In genomic region chr12:53268637-53269562, GRCh38 we compare ENCODE assay signal across 8 cellular contexts. TPM values are rescaled to one million over a fixed set of nuclear protein-coding genes. Genes with fewer than 3 reads are reported as not detected.
A peak's percentile ranks its signal among the peaks of the same experiment; 100 is the strongest.
DNase-seq lines count a peak whose midpoint lies in the region; ATAC-seq and TF ChIP-seq lines count a peak whose summit lies in the region.

No MANE protein-coding gene starts in this region.

- H3K9me3 ChIP-seq in mammary epithelial cell (replicated peaks; ENCODE audit: insufficient read depth, low read length) (no peaks in the 10 kb centered on the region), muscle layer of duodenum (ENCODE audit: control insufficient read depth in 1 of 2, low read length in 2 of 2) (no peaks in the 10 kb centered on the region)

- TF ChIP-seq CTCF in CD14-positive monocyte (IDR thresholded peaks at IDR 0.05), result no peak
- TF ChIP-seq CTCF in mammary epithelial cell (conservative IDR thresholded peaks at IDR 0.05 in 1 of 2, IDR thresholded peaks at IDR 0.05 in 1 of 2; ENCODE audit: extremely low read depth in 1 of 2, insufficient read depth in 1 of 2, low read depth in 1 of 2, low read length in 2 of 2), result no peak

- DNase-seq in CD14-positive monocyte (ENCODE audit: low spot score), result no peak
- peak; percentile 11 for DNase-seq in mammary epithelial cell
- no peak for DNase-seq in stimulated activated CD4-positive, alpha-beta T cell treated with anti-CD3 and anti-CD28 coated beads, Interleukin-4, amount 100 ng/mL, for 4 hours
- DNase-seq in activated CD8-positive, alpha-beta memory T cell treated with anti-CD3 and anti-CD28 coated beads, Interleukin-2, amount 50 U/mL, for 48 hours, result no peak
- no peak for DNase-seq in activated effector memory CD4-positive, alpha-beta T cell treated with Interleukin-2 at 50 U/mL for 16 hours

- peak; percentile 11 for ATAC-seq in HG03521 (IDR thresholded peaks at IDR 0.05; ENCODE audit: unreplicated experiment)
- ATAC-seq in HG02610 (IDR thresholded peaks at IDR 0.05; ENCODE audit: unreplicated experiment), result no peak

- H3K4me3 ChIP-seq in mammary epithelial cell (replicated peaks in 1 of 3; ENCODE audit: insufficient read depth in 1 of 3, low read depth in 2 of 3, low read length in 3 of 3), result peak overlapping the region; percentile 88 to 98 (median 96)
- H3K4me3 ChIP-seq in muscle layer of duodenum (ENCODE audit: low read depth in 1 of 2, low read length in 2 of 2), result peak overlapping the region; percentile 80 to 85

- no TSS peak for BruUV-seq in mammary epithelial cell (replicated peaks; lab: Mats Ljungman, UMichigan)

- H4K20me1 ChIP-seq in mammary epithelial cell (ENCODE audit: insufficient read depth, low read length), result no peaks in the 10 kb centered on the region

- H3K27ac Mint-ChIP-seq in CD14-positive monocyte, result peak overlapping the region in 6 of 7 donors; percentile 87 to 97 (median 92)

- H3K9me3 Mint-ChIP-seq in CD14-positive monocyte, result no peaks in the 10 kb centered on the region

- peaks cover 4 to 34% of the 10 kb centered on the region in 2 donors for H3K36me3 Mint-ChIP-seq in CD14-positive monocyte

- 52% methylated on average over 18 of the region's 20 CpGs for WGBS in mammary epithelial cell (ENCODE audit: low coverage, missing lambda C conversion rate)

- CTCF ChIA-PET in mammary epithelial cell (lab: Charles Lee; ENCODE audit: low non-redundant PET), result interaction anchor here (0.6 kb wide), 2 partner anchors 25 to 52 kb away, joined by 3 to 4 read pairs; partner anchors contain the start of gene AAAS

- peak overlapping the region; percentile 91 for H3K27ac ChIP-seq in mammary epithelial cell (ENCODE audit: insufficient read depth, low read depth, low read length)
- H3K27ac ChIP-seq in muscle layer of duodenum (ENCODE audit: low read length), result peak overlapping the region; percentile 45

- dilution Hi-C loops in mammary epithelial cell (cut with HindIII; ENCODE audit: low sequenced_read_pairs), result loop anchor here (5.0 to 10.0 kb wide), 4 partner anchors 54 to 194 kb away; partner anchors contain the start of gene SPRYD3

- peak overlapping the region; percentile 98 to 99 for H3K4me3 Mint-ChIP-seq in CD14-positive monocyte

- intact Hi-C loops in CD14-positive monocyte (cut with micrococcal nuclease), result loop anchor here in 1 of 2 donors (5.0 kb wide), 1 partner anchor 47 kb away; no protein-coding TSS in a partner anchor
- intact Hi-C loops in mammary epithelial cell (cut with micrococcal nuclease), result loop anchor here (1.0 kb wide), 2 partner anchors 56 to 110 kb away; no protein-coding TSS in a partner anchor

- peak overlapping the region; percentile 94 for H3K9ac ChIP-seq in mammary epithelial cell (ENCODE audit: insufficient read depth, low read length)

- peak overlapping the region; percentile 99 for H2AFZ ChIP-seq in mammary epithelial cell (ENCODE audit: low read depth, low read length)

- H3K4me1 ChIP-seq in mammary epithelial cell (ENCODE audit: insufficient read depth, low read length), result peaks cover 18% of the 10 kb centered on the region
- H3K4me1 ChIP-seq in muscle layer of duodenum (ENCODE audit: control insufficient read depth in 1 of 2, insufficient read depth in 2 of 2, low read length in 2 of 2), result peaks cover 0 to 8% of the 10 kb centered on the region in 2 donors

- no peaks in the 10 kb centered on the region for H3K27me3 Mint-ChIP-seq in CD14-positive monocyte (ENCODE audit: low read depth in 3 of 3)

- peaks cover 38% of the 10 kb centered on the region for H3K4me1 Mint-ChIP-seq in CD14-positive monocyte

- peaks cover 4% of the 10 kb centered on the region for H3K36me3 ChIP-seq in mammary epithelial cell (ENCODE audit: insufficient read depth, low read length)
- H3K36me3 ChIP-seq in muscle layer of duodenum (ENCODE audit: control insufficient read depth in 1 of 2, insufficient read depth in 2 of 2, low read length in 2 of 2), result no peaks in the 10 kb centered on the region

- H3K27me3 ChIP-seq in mammary epithelial cell (ENCODE audit: insufficient read depth, low read length) (no peaks in the 10 kb centered on the region), muscle layer of duodenum (ENCODE audit: low read depth, low read length) (no peaks in the 10 kb centered on the region)

- in situ Hi-C loops in mammary epithelial cell (cut with MboI; ENCODE audit: low sequenced_read_pairs in 2 of 2), result loop anchor here in 1 of 2 donors (10.0 kb wide), 1 partner anchor 54 kb away; no protein-coding TSS in a partner anchor

- peak overlapping the region; percentile 86 for H3K4me2 ChIP-seq in mammary epithelial cell (ENCODE audit: insufficient read depth, low read depth, low read length)

- H3K79me2 ChIP-seq in mammary epithelial cell (ENCODE audit: insufficient read depth, low read length), result peaks cover 28% of the 10 kb centered on the region

RNA-seq across cellular contexts. Expression of gene ESPL1, which starts 0.8 kb away (rescaled TPM):
- polyA plus RNA-seq in CD14-positive monocyte (not detected), mammary epithelial cell (10.0 TPM)
- total RNA-seq in mammary epithelial cell, result 10 to 100 TPM in 1 of 2 donors, under 1 TPM in 1; 0.67 to 19.7 TPM
- polyA minus RNA-seq in mammary epithelial cell, result 62.4 TPM

RNA-seq across cellular contexts. Expression of gene PFDN5, which starts 26.4 kb away (rescaled TPM):
- polyA plus RNA-seq in CD14-positive monocyte (1,000 to 10,000 TPM; 1,474 to 1,751 TPM), mammary epithelial cell (581 TPM)
- total RNA-seq in mammary epithelial cell, result 100 to 1,000 TPM; 162 to 187 TPM
- polyA minus RNA-seq in mammary epithelial cell, result 173 TPM

RNA-seq across cellular contexts. Expression of gene MYG1, which starts 30.6 kb away (rescaled TPM):
- polyA plus RNA-seq in CD14-positive monocyte (10 to 100 TPM; 55.7 to 64.3 TPM), mammary epithelial cell (50.9 TPM)
- 10 to 100 TPM; 29.5 to 61.9 TPM for total RNA-seq in mammary epithelial cell
- polyA minus RNA-seq in mammary epithelial cell, result 31.3 TPM

RNA-seq across cellular contexts. Expression of gene RARG, which starts 36.9 kb away (rescaled TPM):
- polyA plus RNA-seq in CD14-positive monocyte (1 to 10 TPM; 1.8 to 2.3 TPM), mammary epithelial cell (36.3 TPM)
- 10 to 100 TPM; 33.5 to 79.0 TPM for total RNA-seq in mammary epithelial cell
- polyA minus RNA-seq in mammary epithelial cell, result 56.8 TPM

RNA-seq across cellular contexts. Expression of gene AAAS, which starts 52.5 kb away (rescaled TPM):
- polyA plus RNA-seq in CD14-positive monocyte (10 to 100 TPM; 25.6 to 27.2 TPM), mammary epithelial cell (58.3 TPM)
- total RNA-seq in mammary epithelial cell, result 10 to 100 TPM; 29.2 to 45.4 TPM
- 84.3 TPM for polyA minus RNA-seq in mammary epithelial cell

Comparison
In these comparisons a context has a peak if more than half of its experiments do, and no peak if none do; other contexts are left out.
1. RNA of gene ESPL1, which starts 0.8 kb away (polyA plus RNA-seq): 10.0 TPM in mammary epithelial cell (single experiment); not detected in CD14-positive monocyte; every median in the first group is over 10 times any median in the second.